Comparison of ENCODE assay signal across 19 cellular contexts in the genomic region with DNA sequence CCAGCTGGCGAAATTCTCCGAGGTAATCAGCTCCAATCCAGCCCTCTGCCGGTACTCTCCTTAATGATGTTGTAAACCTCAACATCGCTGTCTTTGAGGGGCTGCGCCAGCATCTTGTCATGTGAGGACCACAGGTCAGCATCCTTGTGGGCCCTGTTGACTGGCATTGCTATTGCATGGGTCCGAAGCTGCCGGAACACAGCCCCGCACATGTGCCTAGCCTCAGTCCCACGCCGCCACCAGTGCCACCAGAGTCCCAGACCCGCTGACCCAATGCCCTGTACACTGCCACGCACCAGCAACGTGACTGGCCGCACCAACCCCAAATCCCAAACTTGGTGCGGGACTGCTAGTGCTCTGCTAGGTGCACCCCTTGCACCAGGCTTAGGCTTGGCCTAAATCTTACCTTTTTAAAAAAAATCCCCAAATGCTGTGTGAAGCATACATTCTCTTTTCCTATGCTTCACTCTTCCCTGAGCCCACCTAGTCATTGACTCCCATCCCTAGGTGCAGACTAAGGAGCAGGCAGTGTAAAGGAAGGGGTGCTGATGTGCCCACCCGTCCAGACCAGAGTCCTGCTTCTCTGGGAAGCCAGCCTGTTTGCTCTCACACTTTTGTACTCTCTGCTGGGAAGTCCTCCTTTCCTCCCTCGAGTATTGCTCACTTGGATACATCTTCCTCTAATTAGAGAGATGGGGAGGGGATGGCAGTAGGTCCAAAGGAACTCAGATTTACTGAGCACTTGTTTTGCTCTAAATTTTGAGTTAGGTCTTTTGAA.
"Had no signal": no experiment of that assay in that cellular context is flagged by ENCODE, and none has a peak within 500 bp of the region (broad histone marks: within the 10 kb centered on the region; RNA-seq: fewer than 3 reads in every experiment).

No MANE protein-coding gene starts in this region.

- H3K27me3 ChIP-seq: dorsolateral prefrontal cortex, esophagus squamous epithelium, foreskin keratinocyte, hepatocyte, ovary, stomach had no signal

- H3K27ac ChIP-seq: dorsolateral prefrontal cortex, esophagus squamous epithelium, foreskin keratinocyte, hepatocyte, ovary, stomach had no signal

- H3K36me3 ChIP-seq: esophagus squamous epithelium, ovary, stomach had no signal

- H3K9me3 Mint-ChIP-seq: naive thymus-derived CD4-positive, alpha-beta T cell; neural crest cell had no signal

- H3K4me2 ChIP-seq: hepatocyte had no signal

- ATAC-seq: foreskin keratinocyte; left colon; naive thymus-derived CD4-positive, alpha-beta T cell; right cardiac atrium had no signal

- H2AFZ ChIP-seq: hepatocyte had no signal

- H3K4me1 Mint-ChIP-seq: neural crest cell had no signal

- H3K4me3 ChIP-seq: dorsolateral prefrontal cortex, esophagus squamous epithelium, hepatocyte, lung, ovary, stomach had no signal

- H3K27me3 Mint-ChIP-seq: naive thymus-derived CD4-positive, alpha-beta T cell had no signal

- H3K79me2 ChIP-seq: hepatocyte had no signal

- H3K9me3 ChIP-seq: esophagus squamous epithelium, ovary, stomach had no signal

- H3K27ac Mint-ChIP-seq: naive thymus-derived CD4-positive, alpha-beta T cell had no signal

- H3K4me3 Mint-ChIP-seq: neural crest cell had no signal

- DNase-seq: cortex of kidney; dorsolateral prefrontal cortex; effector CD8-positive, alpha-beta T cell; esophagus squamous epithelium; foreskin keratinocyte; head of caudate nucleus; left colon; mesenchymal stem cell; naive thymus-derived CD4-positive, alpha-beta T cell; ovary; stimulated activated CD4-positive, alpha-beta T cell treated with anti-CD3 and anti-CD28 coated beads, Interleukin-12 subunit alpha, Interleukin-12 subunit beta, amount 100 ng/mL, for 4 hours; stimulated activated naive CD4-positive, alpha-beta T cell; stomach; substantia nigra; trophoblast cell had no signal
